Comparison of ENCODE assay signal across 1 cellular context in genomic region chr19:35347171-35347929, GRCh38.
TF ChIP-seq lines count a peak whose summit lies in the region.

Gene FFAR1, plus strand, starts transcription at chr19:35347902. Its CDS starts 3,650 bp downstream, at chr19:35351552.

TF ChIP-seq in WTC11, 78 proteins besides CTCF, POLR2A, EP300 and RAD21 (continued from another document):
- no peak for TF ChIP-seq E2F4 (CRISPR knock-in tag; IDR thresholded peaks at IDR 0.05; ENCODE audit: borderline replicate concordance, low read depth)
- TF ChIP-seq NFE2L1 (CRISPR knock-in tag; IDR thresholded peaks at IDR 0.05): no peak
- no peak for TF ChIP-seq ZNF281 (CRISPR knock-in tag; IDR thresholded peaks at IDR 0.05)
- no peak for TF ChIP-seq NR2C2 (CRISPR knock-in tag; IDR thresholded peaks at IDR 0.05)
- no peak for TF ChIP-seq TCF7 (CRISPR knock-in tag; IDR thresholded peaks at IDR 0.05; ENCODE audit: low read depth)
- TF ChIP-seq MLX (CRISPR knock-in tag; IDR thresholded peaks at IDR 0.05): no peak
